8 cellular contexts compared by ENCODE assay signal in the genomic region with DNA sequence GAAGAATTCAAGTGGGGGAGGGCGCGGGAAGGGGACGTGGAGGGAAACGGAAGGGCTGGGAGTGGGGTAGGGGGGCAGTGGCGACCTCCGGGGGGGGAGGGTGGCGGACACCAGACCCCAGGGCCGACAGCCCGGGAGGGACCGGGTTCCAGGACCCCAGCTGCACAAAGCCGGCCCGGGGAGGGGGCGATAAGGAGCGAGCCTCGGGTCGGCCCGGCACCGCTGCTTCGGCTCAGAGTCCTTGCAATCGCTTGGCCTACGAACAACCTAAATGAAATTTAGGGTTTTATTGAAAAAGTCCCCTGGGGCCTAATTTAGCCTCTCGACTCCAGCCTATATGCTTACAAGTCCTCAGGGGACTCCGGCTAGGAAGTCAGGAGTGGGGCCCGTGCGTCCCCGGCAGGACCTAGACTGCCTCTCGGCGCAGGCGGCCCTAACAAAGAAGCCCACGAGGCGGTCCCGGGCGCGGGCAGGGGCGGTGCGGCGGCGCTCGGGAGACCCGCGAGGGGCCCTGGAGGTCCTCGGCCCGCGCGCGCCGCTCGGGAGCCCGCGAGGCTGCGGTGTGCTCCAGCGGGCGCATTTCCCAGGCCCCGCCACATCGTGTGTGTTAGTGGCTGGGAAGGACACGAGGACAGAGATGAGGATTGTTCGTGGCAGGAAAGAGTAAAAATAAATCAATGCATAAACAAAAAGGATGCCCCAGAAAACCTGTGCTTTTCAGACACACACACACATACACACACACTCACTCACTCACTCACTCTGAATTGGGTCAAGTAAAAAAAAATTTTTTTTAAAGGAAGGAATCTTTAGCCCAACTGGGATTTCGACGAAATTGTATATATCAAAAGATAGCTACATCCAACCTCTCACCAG.
DNase-seq lines count a peak whose midpoint lies in the region; ATAC-seq and TF ChIP-seq lines count a peak whose summit lies in the region.

No MANE protein-coding gene starts in this region.

- no peaks in the 10 kb centered on the region for H3K27me3 ChIP-seq in ascending aorta
- peaks cover 14% of the 10 kb centered on the region for H3K27me3 ChIP-seq in iPS-15b (ENCODE audit: control insufficient read depth, insufficient read depth, low read length)
- no peaks in the 10 kb centered on the region for H3K27me3 ChIP-seq in sigmoid colon

- no peak overlapping the region for H3K9ac ChIP-seq in iPS-15b (ENCODE audit: low read depth, low read length)

- H3K36me3 ChIP-seq in ascending aorta, result no peaks in the 10 kb centered on the region
- H3K36me3 ChIP-seq in iPS-15b (ENCODE audit: control insufficient read depth, insufficient read depth, low read length), result no peaks in the 10 kb centered on the region
- no peaks in the 10 kb centered on the region for H3K36me3 ChIP-seq in sigmoid colon

- TF ChIP-seq CTCF in ascending aorta (IDR thresholded peaks at IDR 0.05), result no peak
- TF ChIP-seq CTCF in sigmoid colon (IDR thresholded peaks at IDR 0.05), result no peak

- TF ChIP-seq EP300 in sigmoid colon (IDR thresholded peaks at IDR 0.05), result no peak

- DNase-seq in stimulated activated CD4-positive, alpha-beta T cell treated with anti-CD3 and anti-CD28 coated beads, Interleukin-12 subunit alpha, Interleukin-12 subunit beta, amount 100 ng/mL, for 4 hours, result peak; percentile 12
- DNase-seq in stimulated activated CD4-positive, alpha-beta T cell treated with anti-CD3 and anti-CD28 coated beads, Interleukin-4, amount 100 ng/mL, for 24 hours, result no peak
- peak in 1 of 2 donors; percentile 67 for DNase-seq in ascending aorta (ENCODE audit: low spot score in 2 of 2)
- peak; percentile 74 for DNase-seq in sigmoid colon
- DNase-seq in cortex of kidney (lab: John Stamatoyannopoulos, UW), result no peak

- ATAC-seq in GM18502 (IDR thresholded peaks at IDR 0.05; ENCODE audit: poor library complexity, unreplicated experiment) (no peak), HG02642 (IDR thresholded peaks at IDR 0.05; ENCODE audit: poor library complexity, unreplicated experiment) (no peak)

- 35 to 78% methylated on average over 59 of the region's 59 CpGs for WGBS in sigmoid colon, 2 donors

- peaks cover 0 to 20% of the 10 kb centered on the region in 2 donors for H3K4me1 ChIP-seq in ascending aorta
- H3K4me1 ChIP-seq in iPS-15b (ENCODE audit: control insufficient read depth, insufficient read depth, low read length), result peaks cover 11% of the 10 kb centered on the region
- H3K4me1 ChIP-seq in sigmoid colon, result peaks cover 0 to 39% (median 30%) of the 10 kb centered on the region in 4 donors

- no peak for TF ChIP-seq POLR2A in sigmoid colon (IDR thresholded peaks at IDR 0.05)

- H3K27ac ChIP-seq in ascending aorta, result peak overlapping the region; percentile 69 to 81
- peak overlapping the region; percentile 81 to 90 (median 88) for H3K27ac ChIP-seq in sigmoid colon

- H3K9me3 ChIP-seq in ascending aorta (no peaks in the 10 kb centered on the region), iPS-15b (ENCODE audit: control insufficient read depth, insufficient read depth, low read length) (no peaks in the 10 kb centered on the region), sigmoid colon (no peaks in the 10 kb centered on the region)

- intact Hi-C loops in ascending aorta (cut with DNase I), result loop anchor here (1.0 to 10.0 kb wide), 4 partner anchors 82 to 789 kb away; a partner anchor contains a TSS
- intact Hi-C loops in sigmoid colon (cut with DNase I), result loop anchor here (2.0 to 10.0 kb wide), 8 partner anchors 71 to 637 kb away; a partner anchor contains a TSS

- H3K4me3 ChIP-seq in ascending aorta (peak overlapping the region; percentile 56 to 66), iPS-15b (ENCODE audit: low read depth, low read length) (peak overlapping the region; percentile 55), sigmoid colon (peak overlapping the region; percentile 23 to 58 (median 52))

Comparison
In these comparisons a context has a peak if more than half of its experiments do, and no peak if none do; other contexts are left out.
1. DNase-seq: peak in stimulated activated CD4-positive, alpha-beta T cell treated with anti-CD3 and anti-CD28 coated beads, Interleukin-12 subunit alpha, Interleukin-12 subunit beta, amount 100 ng/mL, for 4 hours (single experiment) and sigmoid colon (single experiment); none in stimulated activated CD4-positive, alpha-beta T cell treated with anti-CD3 and anti-CD28 coated beads, Interleukin-4, amount 100 ng/mL, for 24 hours (single experiment) and cortex of kidney (single experiment).
2. Peak in every context shown above with its lines, with median percentiles within 50 percentile points of each other: H3K4me3 ChIP-seq.